In the genomic region with DNA sequence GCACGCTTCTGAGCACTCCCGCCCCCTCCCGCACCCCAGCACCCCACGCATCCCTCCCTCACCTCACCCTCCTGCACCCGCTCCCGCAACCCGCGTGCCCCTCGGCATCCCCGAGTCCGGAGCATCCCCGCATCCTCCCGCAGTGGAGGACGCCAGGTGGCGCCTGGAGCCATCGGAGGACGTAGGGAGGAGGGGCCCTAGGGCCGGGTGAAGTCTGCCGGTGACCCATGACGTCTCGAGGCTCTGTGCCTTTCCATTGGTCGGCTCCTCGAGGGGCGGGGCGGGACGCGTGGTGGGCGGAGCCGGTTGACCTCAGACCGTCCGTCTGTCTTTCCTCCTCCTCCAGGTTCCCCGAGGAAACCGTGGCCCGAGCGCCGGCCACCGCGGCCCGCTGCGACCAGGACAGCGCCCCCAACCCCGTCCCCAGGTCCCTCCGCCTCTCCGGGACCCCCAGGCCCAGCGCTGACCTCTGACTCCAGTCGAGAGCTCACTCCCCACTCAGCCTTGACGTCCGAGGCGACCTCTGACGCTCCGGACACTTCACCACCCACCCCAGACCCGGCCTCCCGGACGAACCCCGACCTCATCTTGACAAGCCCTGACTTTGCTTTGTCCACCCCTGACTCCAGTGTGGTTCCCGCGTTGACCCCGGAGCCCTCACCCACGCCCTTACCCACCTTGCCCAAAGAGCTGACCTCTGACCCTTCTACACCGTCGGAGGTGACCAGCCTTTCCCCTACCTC, we compare ENCODE assay signal across 8 cellular contexts. TPM values are rescaled to one million over a fixed set of nuclear protein-coding genes. Genes with fewer than 3 reads are reported as not detected.
DNase-seq lines count a peak whose midpoint lies in the region; ATAC-seq and TF ChIP-seq lines count a peak whose summit lies in the region.

No MANE protein-coding gene starts in this region.

- H3K4me1 Mint-ChIP-seq in T-helper 17 cell = peaks cover 6% of the 10 kb centered on the region

- ATAC-seq in HG02938 (IDR thresholded peaks at IDR 0.05; ENCODE audit: unreplicated experiment) (peak; percentile 98), T-helper 17 cell (peak; percentile 100), right cardiac atrium (peak; percentile 98), aorta (ENCODE audit: low FRiP score) (peak; percentile 98)

- peaks cover 8% of the 10 kb centered on the region for H3K4me1 ChIP-seq in right cardiac atrium (ENCODE audit: control insufficient read depth, insufficient read depth, low read length)
- H3K4me1 ChIP-seq in aorta (ENCODE audit: control insufficient read depth in 1 of 2, insufficient read depth in 2 of 2, low read length in 2 of 2) = no peaks in the 10 kb centered on the region

- no peaks in the 10 kb centered on the region for H3K9me3 ChIP-seq in T-helper 17 cell (ENCODE audit: control insufficient read depth, low read length, poor library complexity, severe bottlenecking)
- H3K9me3 ChIP-seq in right cardiac atrium (ENCODE audit: control insufficient read depth, low read length) = no peaks in the 10 kb centered on the region
- H3K9me3 ChIP-seq in aorta (ENCODE audit: control insufficient read depth, low read length) = no peaks in the 10 kb centered on the region

- peak; percentile 43 for TF ChIP-seq POLR2A in GM15510 (IDR thresholded peaks at IDR 0.05; ENCODE audit: borderline replicate concordance, extremely low read depth, insufficient read length)

- peaks cover 17% of the 10 kb centered on the region for H3K27me3 Mint-ChIP-seq in T-helper 17 cell

- DNase-seq in NCI-H1694 treated with DMSO at 0.1 percent for 48 hours (lab: John Stamatoyannopoulos, UW) (peak; percentile 84), T-helper 17 cell (peak; percentile 83 to 86 (median 84)), anterior cingulate cortex (lab: John Stamatoyannopoulos, UW) (peak; percentile 34 to 96 (median 87)), right cardiac atrium (peak; percentile 94 to 98 (median 97)), putamen (ENCODE audit: low spot score) (peak; percentile 93), aorta (peak; percentile 95 to 97)

- H3K27me3 ChIP-seq in right cardiac atrium (ENCODE audit: control insufficient read depth, insufficient read depth) (no peaks in the 10 kb centered on the region), aorta (ENCODE audit: control insufficient read depth in 1 of 2, insufficient read depth in 2 of 2, low read length in 1 of 2) (no peaks in the 10 kb centered on the region)

- peak overlapping the region; percentile 41 for H3K27ac Mint-ChIP-seq in T-helper 17 cell

- H3K27ac ChIP-seq in right cardiac atrium (ENCODE audit: low read length) (peak overlapping the region; percentile 86), aorta (ENCODE audit: low read depth in 1 of 2, low read length in 2 of 2) (no peak overlapping the region)

- 9% methylated on average over 61 of the region's 61 CpGs for WGBS in right cardiac atrium
- 11 to 12% methylated on average over 58 to 61 of the region's 61 CpGs for WGBS in aorta, 2 donors

- H3K4me3 Mint-ChIP-seq in T-helper 17 cell = peak overlapping the region; percentile 86

- intact Hi-C loops in right cardiac atrium (cut with DNase I) = loop anchor here (5.0 to 10.0 kb wide), 5 partner anchors 65 to 118 kb away; a partner anchor contains a TSS
- intact Hi-C loops in aorta (cut with DNase I) = loop anchor here (1.0 to 5.0 kb wide), 5 partner anchors 30 to 115 kb away; a partner anchor contains a TSS

- H3K4me3 ChIP-seq in right cardiac atrium (ENCODE audit: low read length) (peak overlapping the region; percentile 42), aorta (ENCODE audit: low read length in 2 of 2) (no peak overlapping the region)

- no peaks in the 10 kb centered on the region for H3K36me3 ChIP-seq in aorta (ENCODE audit: control insufficient read depth in 1 of 2, insufficient read depth in 2 of 2, low read length in 1 of 2)

- H3K36me3 Mint-ChIP-seq in T-helper 17 cell (ENCODE audit: low read depth) = no peaks in the 10 kb centered on the region

RNA-seq across cellular contexts. Expression of a gene that starts 19.9 kb away (rescaled TPM):
- total RNA-seq in T-helper 17 cell (not detected), right cardiac atrium (100 to 1,000 TPM; 205 to 239 (median 209) TPM), aorta (not detected)
- polyA plus RNA-seq in right cardiac atrium (228 TPM), aorta (not detected)

RNA-seq across cellular contexts. Expression of a gene that starts 28.3 kb away (rescaled TPM):
- total RNA-seq in T-helper 17 cell = not detected
- total RNA-seq in right cardiac atrium = 100 to 1,000 TPM in 2 of 4 donors, 10 to 100 TPM in 2; 80.3 to 211 (median 109) TPM
- polyA plus RNA-seq in right cardiac atrium = 103 TPM
- under 1 TPM in 1 of 2 donors, not detected in 1; 0.48 TPM for total RNA-seq in aorta
- not detected for polyA plus RNA-seq in aorta

RNA-seq across cellular contexts. Expression of a gene that starts 28.8 kb away (rescaled TPM):
- total RNA-seq in T-helper 17 cell (under 1 TPM; 0.08 to 0.47 TPM), right cardiac atrium (10 to 100 TPM in 1 of 4 donors, 1 to 10 TPM in 3; 6.8 to 10.2 (median 8.1) TPM), aorta (10 to 100 TPM in 1 of 2 donors, 1 to 10 TPM in 1; 8.6 to 64.1 TPM)
- polyA plus RNA-seq in right cardiac atrium (4.4 TPM), aorta (1 to 10 TPM; 1.6 to 3.7 TPM)

RNA-seq across cellular contexts. Expression of a gene that starts 32.1 kb away (rescaled TPM):
- 10 to 100 TPM in 1 of 2 donors, 1 to 10 TPM in 1; 9.1 to 11.9 TPM for total RNA-seq in T-helper 17 cell
- 10 to 100 TPM; 13.6 to 20.8 (median 15.0) TPM for total RNA-seq in right cardiac atrium
- polyA plus RNA-seq in right cardiac atrium = 15.8 TPM
- 10 to 100 TPM; 15.3 to 16.2 TPM for total RNA-seq in aorta
- polyA plus RNA-seq in aorta = 10 to 100 TPM in 1 of 2 donors, 1 to 10 TPM in 1; 3.1 to 19.2 TPM

RNA-seq across cellular contexts. Expression of a gene that starts 40.6 kb away (rescaled TPM):
- total RNA-seq in T-helper 17 cell (10 to 100 TPM; 19.4 to 25.5 TPM), right cardiac atrium (1 to 10 TPM; 5.6 to 8.1 (median 6.7) TPM), aorta (1 to 10 TPM; 6.9 to 7.0 TPM)
- polyA plus RNA-seq in right cardiac atrium (7.7 TPM), aorta (1 to 10 TPM; 1.3 to 2.0 TPM)

Comparison
In these comparisons a context has a peak if more than half of its experiments do, and no peak if none do; other contexts are left out.
1. RNA of a gene that starts 19.9 kb away (total RNA-seq): 205 to 239 TPM in right cardiac atrium; not detected in T-helper 17 cell and not detected in aorta; every median in the first group is over 100 times any median in the second.
2. RNA of a gene that starts 28.3 kb away (total RNA-seq): 80.3 to 211 TPM in right cardiac atrium; 0.48 TPM in aorta and not detected in T-helper 17 cell; every median in the first group is over 10 times any median in the second.
3. RNA of a gene that starts 28.8 kb away (total RNA-seq): 8.6 to 64.1 TPM in aorta and 6.8 to 10.2 TPM in right cardiac atrium; 0.08 to 0.47 TPM in T-helper 17 cell; every median in the first group is over 4 times any median in the second.
4. Peak in every context shown above with its lines, with median percentiles within 50 percentile points of each other: ATAC-seq and DNase-seq.